ENCODE assay signal across 8 cellular contexts in the genomic region with DNA sequence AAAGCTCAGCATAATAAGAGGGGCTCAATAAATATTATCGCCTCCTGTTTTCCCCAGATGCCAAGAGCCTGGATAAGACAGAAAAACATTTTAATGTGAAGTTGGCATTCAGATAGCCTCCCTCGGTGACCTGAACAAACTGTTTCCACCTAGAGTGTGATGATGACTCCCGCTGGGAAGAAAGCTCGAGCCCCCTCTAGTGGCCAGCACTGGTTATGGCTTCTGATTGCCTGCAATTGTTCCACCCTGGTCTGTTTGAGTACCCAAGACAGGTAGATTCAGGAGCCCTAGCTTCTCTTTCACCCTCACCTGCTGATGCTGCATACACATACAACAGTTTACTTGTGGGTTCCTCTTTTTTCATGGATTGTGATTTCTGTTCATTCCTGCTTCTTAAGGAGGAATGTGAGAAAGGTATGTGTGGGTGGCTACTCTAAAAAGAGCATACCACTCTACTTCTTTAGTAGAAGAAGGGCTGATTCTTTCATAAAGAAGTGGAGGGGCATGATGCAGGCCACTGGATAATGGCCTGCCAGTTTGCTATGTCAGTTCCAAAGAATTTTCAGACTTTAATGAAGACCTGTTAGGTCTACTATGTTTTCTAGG. TPM values are rescaled to one million over a fixed set of nuclear protein-coding genes. Genes with fewer than 3 reads are reported as not detected.
DNase-seq lines count a peak whose midpoint lies in the region; ATAC-seq and TF ChIP-seq lines count a peak whose summit lies in the region.

No MANE protein-coding gene starts in this region.

- POLR2A ChIA-PET in RWPE1 (lab: Yijun Ruan, JAX; ENCODE audit: low non-redundant PET), result no interaction called here

- TF ChIP-seq RAD21 in Ishikawa (IDR thresholded peaks at IDR 0.05; ENCODE audit: low read depth), result peak; percentile 88

- peak; percentile 61 for ATAC-seq in GM18505 (IDR thresholded peaks at IDR 0.05; ENCODE audit: unreplicated experiment)

- intact Hi-C loops in tibial artery (cut with DNase I; ENCODE audit: low total_unique reads), result loop anchor here (2.0 kb wide), 1 partner anchor 75 kb away; the partner anchor contains the start of gene FLVCR2

- no peak overlapping the region for H3K4me3 ChIP-seq in foreskin fibroblast (ENCODE audit: low read depth in 1 of 2, low read length in 2 of 2)
- H3K4me3 ChIP-seq in osteoblast (ENCODE audit: insufficient read depth, low read length), result no peak overlapping the region
- no peak overlapping the region for H3K4me3 ChIP-seq in tibial artery

- H3K4me2 ChIP-seq in osteoblast (ENCODE audit: insufficient read depth, low read length), result no peak overlapping the region

- peaks cover 3% of the 10 kb centered on the region for H4K20me1 ChIP-seq in osteoblast (ENCODE audit: insufficient read depth, low read length)

- DNase-seq in ACHN, result peak; percentile 61
- peak; percentile 83 for DNase-seq in RWPE1 (ENCODE audit: low spot score)
- peak; percentile 70 to 75 for DNase-seq in activated T-helper 1 cell treated with anti-CD3 and anti-CD28 coated beads, Interleukin-2, amount 50 U/mL, for 16 hours (ENCODE audit: low read depth in 1 of 2, low spot score in 1 of 2)
- DNase-seq in foreskin fibroblast, result peak; percentile 53 to 84
- peak; percentile 27 for DNase-seq in osteoblast (ENCODE audit: insufficient read length, low spot score, missing footprints)
- peak; percentile 70 to 86 for DNase-seq in tibial artery

- in situ Hi-C loops in ACHN (cut with HindIII; ENCODE audit: low pct_ligation_motif_present, low pct_unique_long_range_greater_than_20kb, low sequenced_read_pairs), result no loop called here

- CTCF ChIA-PET in RWPE1 (lab: Yijun Ruan, JAX), result interaction anchor here (0.6 to 13.8 kb wide), 10 partner anchors 10 to 393 kb away, joined by 3 to 162 read pairs (median 4); partner anchors contain the start of gene FLVCR2

- H3K27me3 ChIP-seq in osteoblast (ENCODE audit: insufficient read depth, low read length) (no peaks in the 10 kb centered on the region), tibial artery (no peaks in the 10 kb centered on the region)

- H3K27ac ChIP-seq in RWPE1, result no peak overlapping the region
- no peak overlapping the region for H3K27ac ChIP-seq in osteoblast (ENCODE audit: low read depth, low read length)
- no peak overlapping the region for H3K27ac ChIP-seq in tibial artery

- no peaks in the 10 kb centered on the region for H3K9me3 ChIP-seq in osteoblast (ENCODE audit: low read depth, low read length)
- H3K9me3 ChIP-seq in tibial artery, result no peaks in the 10 kb centered on the region

- TF ChIP-seq POLR2A in GM18505 (IDR thresholded peaks at IDR 0.05; ENCODE audit: borderline replicate concordance, extremely low read depth, insufficient read depth, insufficient read length), result no peak

- H3K36me3 ChIP-seq in osteoblast (ENCODE audit: insufficient read depth, low read length) (peaks cover 31% of the 10 kb centered on the region), tibial artery (peaks cover 27 to 72% (median 50%) of the 10 kb centered on the region in 3 donors)

- peak; percentile 97 for TF ChIP-seq CTCF in RWPE1 (conservative IDR thresholded peaks at IDR 0.05; ENCODE audit: low read depth)
- peak; percentile 99 for TF ChIP-seq CTCF in foreskin fibroblast (IDR thresholded peaks at IDR 0.05; ENCODE audit: low read depth, low read length)
- peak; percentile 97 for TF ChIP-seq CTCF in osteoblast (IDR thresholded peaks at IDR 0.05; ENCODE audit: extremely low read depth, low read depth, low read length)
- TF ChIP-seq CTCF in tibial artery (IDR thresholded peaks at IDR 0.05), result peak; percentile 92 to 95

- TF ChIP-seq EP300 in Ishikawa (IDR thresholded peaks at IDR 0.05; ENCODE audit: borderline replicate concordance), result no peak

- no peak overlapping the region for H2AFZ ChIP-seq in osteoblast (ENCODE audit: low read length)

- H3K79me2 ChIP-seq in osteoblast (ENCODE audit: insufficient read depth, low read length), result no peaks in the 10 kb centered on the region

- H3K4me1 ChIP-seq in osteoblast (ENCODE audit: insufficient read depth, low read length) (peaks cover under 1% of the 10 kb centered on the region), tibial artery (peaks cover 0 to 3% (median 0%) of the 10 kb centered on the region in 4 donors)

TF ChIP-seq in Ishikawa, 13 proteins besides CTCF, POLR2A, EP300 and RAD21:
- TF ChIP-seq YY1 (IDR thresholded peaks at IDR 0.05; ENCODE audit: low read depth) (no peak), TAF1 (IDR thresholded peaks at IDR 0.05; ENCODE audit: low read depth) (no peak), FOXM1 (IDR thresholded peaks at IDR 0.05; ENCODE audit: borderline replicate concordance, low read depth) (no peak), TEAD4 (IDR thresholded peaks at IDR 0.05) (no peak), NFIC (IDR thresholded peaks at IDR 0.05) (no peak), EGR1 (IDR thresholded peaks at IDR 0.05) (no peak), USF1 (IDR thresholded peaks at IDR 0.05) (no peak)
- TF ChIP-seq, protein P1, sequence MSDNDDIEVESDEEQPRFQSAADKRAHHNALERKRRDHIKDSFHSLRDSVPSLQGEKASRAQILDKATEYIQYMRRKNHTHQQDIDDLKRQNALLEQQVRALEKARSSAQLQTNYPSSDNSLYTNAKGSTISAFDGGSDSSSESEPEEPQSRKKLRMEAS (IDR thresholded peaks at IDR 0.05), result no peak

RNA-seq across cellular contexts. Expression of gene ERG28, which starts 6.4 kb away (rescaled TPM):
- total RNA-seq in osteoblast, result 7.2 and 8.0 TPM in 2 replicates

RNA-seq across cellular contexts. Expression of gene TTLL5, which starts 6.8 kb away (rescaled TPM):
- total RNA-seq in osteoblast, result 28.3 and 30.4 TPM in 2 replicates

Comparison
In these comparisons a context has a peak if more than half of its experiments do, and no peak if none do; other contexts are left out.
1. DNase-seq: peak in every context shown above with its lines; median percentile 83 in RWPE1; 78 in tibial artery; 72 in activated T-helper 1 cell treated with anti-CD3 and anti-CD28 coated beads, Interleukin-2, amount 50 U/mL, for 16 hours; 68 in foreskin fibroblast; 61 in ACHN; 27 in osteoblast.